8 cellular contexts compared by ENCODE assay signal in the genomic region with DNA sequence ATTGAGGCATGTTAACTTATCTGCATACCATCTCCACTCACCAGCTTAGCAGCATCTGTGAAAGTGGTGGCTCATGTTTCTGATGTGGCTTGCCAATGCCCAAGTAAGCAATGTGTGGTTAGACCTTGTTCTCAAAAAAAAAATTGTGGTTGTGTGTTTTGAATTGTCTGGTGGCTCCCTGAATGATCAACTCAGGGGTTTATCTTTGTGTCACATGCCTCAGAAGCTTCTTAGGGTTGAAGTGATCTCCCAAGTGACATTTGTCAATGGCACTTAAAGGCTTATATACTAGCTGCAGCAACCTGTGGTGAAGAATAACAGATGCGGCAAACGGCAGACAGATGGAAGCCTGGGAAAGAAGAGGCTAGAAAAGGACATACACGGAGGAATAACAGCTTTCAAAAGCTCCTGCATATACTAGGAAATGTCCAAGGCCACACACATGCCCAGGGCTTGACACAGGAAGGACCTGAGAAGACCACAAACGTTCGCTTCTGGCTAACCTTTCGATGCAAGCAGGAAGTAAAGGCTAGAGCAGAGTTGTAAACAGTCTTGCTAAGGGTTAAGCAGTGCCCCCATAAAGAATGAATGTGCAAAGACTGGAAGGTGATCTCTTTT. TPM values are rescaled to one million over a fixed set of nuclear protein-coding genes. Genes with fewer than 3 reads are reported as not detected.
DNase-seq lines count a peak whose midpoint lies in the region; ATAC-seq and TF ChIP-seq lines count a peak whose summit lies in the region.

No MANE protein-coding gene starts in this region.

- no peaks in the 10 kb centered on the region for H4K20me1 ChIP-seq in Karpas-422 (ENCODE audit: insufficient read depth, low read depth, low read length)

- POLR2A ChIA-PET in activated CD4-positive, alpha-beta memory T cell treated with anti-CD3 and anti-CD28 coated beads for 36 hours (lab: Charles Lee), result interaction anchor here (1.2 to 1.4 kb wide), 4 partner anchors 26 to 288 kb away, joined by 3 to 7 read pairs (median 4); partner anchors contain the start of genes SLC44A1 and TMEM38B
- POLR2A ChIA-PET in HEK293T (lab: Yijun Ruan, JAX), result no interaction called here

- H3K23ac ChIP-seq in mesenchymal stem cell (ENCODE audit: low read length in 2 of 2), result no peak overlapping the region

- no peak overlapping the region for H2AK5ac ChIP-seq in mesenchymal stem cell (ENCODE audit: low read length, severe bottlenecking)

- no peak overlapping the region for H3K14ac ChIP-seq in mesenchymal stem cell (ENCODE audit: low read length in 2 of 2)

- no peak overlapping the region for H4K91ac ChIP-seq in mesenchymal stem cell (ENCODE audit: low read length)

- H3K18ac ChIP-seq in mesenchymal stem cell (ENCODE audit: low read depth in 1 of 2, low read length in 2 of 2), result no peak overlapping the region

- ATAC-seq in GM21576 (IDR thresholded peaks at IDR 0.05; ENCODE audit: unreplicated experiment), result peak; percentile 85

- H3K4me2 ChIP-seq in Karpas-422 (ENCODE audit: low read depth, low read length, poor library complexity, severe bottlenecking) (peak overlapping the region; percentile 14), mesenchymal stem cell (ENCODE audit: low read length, poor library complexity, severe bottlenecking) (no peak overlapping the region)

- no peaks in the 10 kb centered on the region for H3K9me3 ChIP-seq in Karpas-422 (ENCODE audit: low read length)
- no peaks in the 10 kb centered on the region for H3K9me3 ChIP-seq in mesenchymal stem cell (ENCODE audit: control insufficient read depth, low read length)

- no peak overlapping the region for H3K9ac ChIP-seq in Karpas-422 (ENCODE audit: low read length)
- H3K9ac ChIP-seq in mesenchymal stem cell (ENCODE audit: low read length), result no peak overlapping the region

- H3K79me2 ChIP-seq in Karpas-422 (ENCODE audit: low read length), result no peaks in the 10 kb centered on the region

- H3K36me3 ChIP-seq in Karpas-422 (ENCODE audit: insufficient read depth, low read length) (no peaks in the 10 kb centered on the region), mesenchymal stem cell (ENCODE audit: control insufficient read depth in 1 of 2, insufficient read depth in 2 of 2, low read depth in 1 of 2, low read length in 2 of 2) (no peaks in the 10 kb centered on the region)

- peaks cover 25% of the 10 kb centered on the region for H3K4me1 Mint-ChIP-seq in activated CD4-positive, alpha-beta memory T cell treated with anti-CD3 and anti-CD28 coated beads for 36 hours (ENCODE audit: low read depth)

- H2BK15ac ChIP-seq in mesenchymal stem cell (ENCODE audit: low read depth, poor library complexity, severe bottlenecking), result no peak overlapping the region

- H3K4ac ChIP-seq in mesenchymal stem cell (ENCODE audit: low read depth in 1 of 2, low read length in 2 of 2), result no peak overlapping the region

- peak; percentile 81 for DNase-seq in GDM1 (lab: John Stamatoyannopoulos, UW)
- no peak for DNase-seq in Karpas-422
- DNase-seq in activated CD4-positive, alpha-beta memory T cell treated with anti-CD3 and anti-CD28 coated beads for 36 hours, result peak; percentile 71
- DNase-seq in mesenchymal stem cell, result peak; percentile 46
- no peak for DNase-seq in GM19240 (ENCODE audit: insufficient read length, low spot score)
- no peak for DNase-seq in C1 segment of cervical spinal cord (lab: John Stamatoyannopoulos, UW)
- no peak for DNase-seq in HEK293T (ENCODE audit: extremely low spot score)

- H3K9me3 Mint-ChIP-seq in activated CD4-positive, alpha-beta memory T cell treated with anti-CD3 and anti-CD28 coated beads for 36 hours, result peaks cover 11% of the 10 kb centered on the region

- H2BK5ac ChIP-seq in mesenchymal stem cell (ENCODE audit: low read depth, low read length, poor library complexity, severe bottlenecking), result no peak overlapping the region

- intact Hi-C loops in activated CD4-positive, alpha-beta memory T cell treated with anti-CD3 and anti-CD28 coated beads for 36 hours (cut with micrococcal nuclease), result loop anchor here (2.0 to 10.0 kb wide), 3 partner anchors 45 to 421 kb away; partner anchors contain the start of gene SLC44A1

- H3K36me3 Mint-ChIP-seq in activated CD4-positive, alpha-beta memory T cell treated with anti-CD3 and anti-CD28 coated beads for 36 hours, result peaks cover 6% of the 10 kb centered on the region

- H3K79me1 ChIP-seq in mesenchymal stem cell (replicated peaks; ENCODE audit: low read length, poor library complexity, severe bottlenecking), result no peaks in the 10 kb centered on the region

- no peak overlapping the region for H4K8ac ChIP-seq in mesenchymal stem cell (ENCODE audit: low read length)

- H2AFZ ChIP-seq in Karpas-422 (ENCODE audit: low read length), result no peak overlapping the region
- no peak overlapping the region for H2AFZ ChIP-seq in mesenchymal stem cell (ENCODE audit: low read depth, low read length)

- no peaks in the 10 kb centered on the region for H3K9me2 ChIP-seq in Karpas-422 (replicated peaks; ENCODE audit: insufficient read depth, low read length)

- 7% methylated on average over 6 of the region's 6 CpGs for WGBS in mesenchymal stem cell

- H3K4me3 Mint-ChIP-seq in activated CD4-positive, alpha-beta memory T cell treated with anti-CD3 and anti-CD28 coated beads for 36 hours, result peak overlapping the region; percentile 7

- CTCF ChIA-PET in activated CD4-positive, alpha-beta memory T cell treated with anti-CD3 and anti-CD28 coated beads for 36 hours (lab: Charles Lee), result interaction anchor here (0.7 to 1.5 kb wide), 3 partner anchors 45 to 541 kb away, joined by 3 to 6 read pairs (median 4); no protein-coding TSS in a partner anchor
- CTCF ChIA-PET in HEK293T (lab: Yijun Ruan, JAX), result interaction anchor here (0.7 kb wide), 1 partner anchor 17 kb away, joined by 5 read pairs; no protein-coding TSS in a partner anchor

- no peak overlapping the region for H3K27ac ChIP-seq in Karpas-422 (ENCODE audit: low read length)
- H3K27ac ChIP-seq in mesenchymal stem cell (ENCODE audit: low read length, poor library complexity, severe bottlenecking), result no peak overlapping the region

- H3K4me1 ChIP-seq in Karpas-422 (ENCODE audit: low read length) (peaks cover 13% of the 10 kb centered on the region), mesenchymal stem cell (ENCODE audit: control insufficient read depth, insufficient read depth, low read depth, low read length) (no peaks in the 10 kb centered on the region)

- H3K4me3 ChIP-seq in Karpas-422 (ENCODE audit: low read length) (no peak overlapping the region), mesenchymal stem cell (ENCODE audit: insufficient read depth in 1 of 2, low read depth in 1 of 2, low read length in 2 of 2) (no peak overlapping the region)

- no peak overlapping the region for H2BK120ac ChIP-seq in mesenchymal stem cell (ENCODE audit: low read depth, low read length)

- H3K27me3 ChIP-seq in Karpas-422 (ENCODE audit: low read length), result no peaks in the 10 kb centered on the region
- no peaks in the 10 kb centered on the region for H3K27me3 ChIP-seq in mesenchymal stem cell (ENCODE audit: control insufficient read depth in 1 of 2, insufficient read depth in 1 of 2, low read length in 2 of 2)

- H3K27me3 Mint-ChIP-seq in activated CD4-positive, alpha-beta memory T cell treated with anti-CD3 and anti-CD28 coated beads for 36 hours, result peaks cover 70% of the 10 kb centered on the region

- H2BK12ac ChIP-seq in mesenchymal stem cell (ENCODE audit: low read length in 2 of 2), result no peak overlapping the region

- peak overlapping the region; percentile 43 for H3K27ac Mint-ChIP-seq in activated CD4-positive, alpha-beta memory T cell treated with anti-CD3 and anti-CD28 coated beads for 36 hours

TF ChIP-seq in HEK293T, 16 proteins besides CTCF, POLR2A, EP300 and RAD21:
- no peak for TF ChIP-seq NFRKB (IDR thresholded peaks at IDR 0.05)
- TF ChIP-seq SUZ12 (IDR thresholded peaks at IDR 0.05), result no peak
- TF ChIP-seq CTBP1 (IDR thresholded peaks at IDR 0.05; ENCODE audit: borderline replicate concordance), result no peak
- no peak for TF ChIP-seq ELF4 (IDR thresholded peaks at IDR 0.05)
- no peak for TF ChIP-seq ZNF384 (IDR thresholded peaks at IDR 0.05)
- TF ChIP-seq HDGF (IDR thresholded peaks at IDR 0.05; ENCODE audit: borderline replicate concordance), result no peak
- TF ChIP-seq, protein P1, sequence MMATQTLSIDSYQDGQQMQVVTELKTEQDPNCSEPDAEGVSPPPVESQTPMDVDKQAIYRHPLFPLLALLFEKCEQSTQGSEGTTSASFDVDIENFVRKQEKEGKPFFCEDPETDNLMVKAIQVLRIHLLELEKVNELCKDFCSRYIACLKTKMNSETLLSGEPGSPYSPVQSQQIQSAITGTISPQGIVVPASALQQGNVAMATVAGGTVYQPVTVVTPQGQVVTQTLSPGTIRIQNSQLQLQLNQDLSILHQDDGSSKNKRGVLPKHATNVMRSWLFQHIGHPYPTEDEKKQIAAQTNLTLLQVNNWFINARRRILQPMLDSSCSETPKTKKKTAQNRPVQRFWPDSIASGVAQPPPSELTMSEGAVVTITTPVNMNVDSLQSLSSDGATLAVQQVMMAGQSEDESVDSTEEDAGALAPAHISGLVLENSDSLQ (IDR thresholded peaks at IDR 0.05), result no peak
- TF ChIP-seq TARDBP (IDR thresholded peaks at IDR 0.05), result no peak
- TF ChIP-seq SP1 (IDR thresholded peaks at IDR 0.05), result no peak
- no peak for TF ChIP-seq FOXK2 (IDR thresholded peaks at IDR 0.05)
- TF ChIP-seq L3MBTL2 (conservative IDR thresholded peaks at IDR 0.05), result no peak
- TF ChIP-seq LEF1 (IDR thresholded peaks at IDR 0.05; ENCODE audit: borderline replicate concordance), result no peak
- TF ChIP-seq FOXM1 (IDR thresholded peaks at IDR 0.05; ENCODE audit: borderline replicate concordance), result no peak

RNA-seq across cellular contexts. Expression of gene FSD1L, which starts 42.2 kb away (rescaled TPM):
- 1.1 and 1.6 TPM in 2 replicates for total RNA-seq in Karpas-422 (2014; rRNA removed; shearing (Covaris generic); ENCODE audit: low replicate concordance)
- 1 to 10 TPM; 3.2 to 3.6 TPM for total RNA-seq in activated CD4-positive, alpha-beta memory T cell treated with anti-CD3 and anti-CD28 coated beads for 36 hours
- polyA plus RNA-seq in mesenchymal stem cell (2013, experiment 1 of 2), result 2.6 TPM
- polyA plus RNA-seq in mesenchymal stem cell (2013, experiment 2 of 2), result 3.1 TPM

Comparison
In these comparisons a context has a peak if more than half of its experiments do, and no peak if none do; other contexts are left out.
1. DNase-seq: peak in GDM1 (single experiment), activated CD4-positive, alpha-beta memory T cell treated with anti-CD3 and anti-CD28 coated beads for 36 hours (single experiment) and mesenchymal stem cell (single experiment); none in Karpas-422 (single experiment), GM19240 (single experiment), C1 segment of cervical spinal cord (0 of 14) and HEK293T (single experiment).